Comparison of ENCODE assay signal across 1 cellular context in the genomic region with DNA sequence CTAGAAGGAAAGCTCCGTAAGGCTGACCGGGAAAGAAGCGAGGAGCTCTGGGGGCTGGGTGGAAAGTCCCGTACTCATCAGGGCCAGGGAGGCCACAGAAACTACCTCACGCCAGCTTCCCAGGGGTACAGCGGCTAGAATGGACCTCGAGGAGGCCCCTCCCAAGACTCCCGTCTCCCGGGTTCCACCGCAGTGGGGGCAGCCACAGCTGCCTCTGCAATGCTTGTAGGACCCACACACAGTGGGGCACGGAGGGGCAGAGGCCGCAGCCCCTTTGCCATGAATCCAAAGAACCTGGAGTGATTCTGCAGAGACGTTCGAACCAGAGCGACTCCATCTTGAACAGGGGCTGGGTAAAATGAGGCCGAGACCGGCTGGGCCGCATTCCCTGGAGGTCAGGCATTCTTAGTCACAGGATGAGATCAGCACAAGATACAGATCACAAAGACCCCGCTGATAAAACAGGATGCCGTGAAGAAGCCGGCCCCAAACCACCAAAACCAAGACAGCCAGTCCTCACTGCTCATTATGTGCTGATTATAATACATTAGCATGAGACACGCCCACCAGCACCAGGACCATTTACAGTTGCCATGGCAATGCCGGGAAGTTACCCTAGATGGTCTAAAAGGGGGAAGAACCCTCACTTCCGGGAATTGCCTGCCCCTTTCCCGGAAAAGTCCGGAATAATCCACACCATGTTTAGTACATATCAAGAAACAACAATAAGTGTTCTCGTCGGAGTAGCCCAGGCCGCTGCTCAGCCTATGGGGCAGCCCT.
TF ChIP-seq lines count a peak whose summit lies in the region.

No MANE protein-coding gene starts in this region.

TF ChIP-seq in H1, 55 proteins besides CTCF, POLR2A, EP300 and RAD21:
- TF ChIP-seq ZNF274 (IDR thresholded peaks at IDR 0.05; ENCODE audit: borderline replicate concordance, extremely low read depth, low read length), result no peak
- TF ChIP-seq, protein P1, sequence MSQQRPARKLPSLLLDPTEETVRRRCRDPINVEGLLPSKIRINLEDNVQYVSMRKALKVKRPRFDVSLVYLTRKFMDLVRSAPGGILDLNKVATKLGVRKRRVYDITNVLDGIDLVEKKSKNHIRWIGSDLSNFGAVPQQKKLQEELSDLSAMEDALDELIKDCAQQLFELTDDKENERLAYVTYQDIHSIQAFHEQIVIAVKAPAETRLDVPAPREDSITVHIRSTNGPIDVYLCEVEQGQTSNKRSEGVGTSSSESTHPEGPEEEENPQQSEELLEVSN (IDR thresholded peaks at IDR 0.05), result no peak
- TF ChIP-seq RXRA (IDR thresholded peaks at IDR 0.05; ENCODE audit: insufficient read depth, low read depth, low read length), result no peak
- TF ChIP-seq BRCA1 (IDR thresholded peaks at IDR 0.05; ENCODE audit: low read depth, low read length), result no peak
- peak; percentile 86 for TF ChIP-seq YY1 (IDR thresholded peaks at IDR 0.05; ENCODE audit: low read depth, low read length)
- no peak for TF ChIP-seq HDAC2 (IDR thresholded peaks at IDR 0.05; ENCODE audit: borderline replicate concordance in 1 of 2, low read depth in 2 of 2, low read length in 2 of 2)
- TF ChIP-seq CHD2 (IDR thresholded peaks at IDR 0.05; ENCODE audit: low read length), result no peak
- 0 out of 2 replicates have a peak, but pooled peaks have one; percentile 30 for TF ChIP-seq KDM1A (IDR thresholded peaks at IDR 0.05; ENCODE audit: borderline replicate concordance, low read length)
- TF ChIP-seq SIRT6 (IDR thresholded peaks at IDR 0.05; ENCODE audit: low read length), result no peak
- TF ChIP-seq SIX5 (IDR thresholded peaks at IDR 0.05; ENCODE audit: low read depth, low read length), result no peak
- TF ChIP-seq NRF1 (IDR thresholded peaks at IDR 0.05; ENCODE audit: low read depth, low read length), result no peak
- TF ChIP-seq TAF1 (IDR thresholded peaks at IDR 0.05; ENCODE audit: low read depth, low read length), result peak; percentile 44; the same call in 1 of the 2 replicates
- no peak for TF ChIP-seq BACH1 (IDR thresholded peaks at IDR 0.05; ENCODE audit: low read length)
- peak; percentile 63; the same call in 1 of the 2 replicates for TF ChIP-seq JUND (IDR thresholded peaks at IDR 0.05; ENCODE audit: low read length)
- no peak for TF ChIP-seq FOSL1 (IDR thresholded peaks at IDR 0.05; ENCODE audit: insufficient read depth, low read depth, low read length)
- no peak for TF ChIP-seq CBX5 (IDR thresholded peaks at IDR 0.05; ENCODE audit: low read depth, low read length)
- no peak for TF ChIP-seq TBP (IDR thresholded peaks at IDR 0.05; ENCODE audit: low read depth, low read length)
- TF ChIP-seq SP1 (IDR thresholded peaks at IDR 0.05; ENCODE audit: low read depth, low read length), result peak; percentile 53; the same call in 1 of the 2 replicates
- TF ChIP-seq BCL11A (IDR thresholded peaks at IDR 0.05; ENCODE audit: low read depth in 2 of 2, low read length in 2 of 2), result no peak
- TF ChIP-seq, protein P2, sequence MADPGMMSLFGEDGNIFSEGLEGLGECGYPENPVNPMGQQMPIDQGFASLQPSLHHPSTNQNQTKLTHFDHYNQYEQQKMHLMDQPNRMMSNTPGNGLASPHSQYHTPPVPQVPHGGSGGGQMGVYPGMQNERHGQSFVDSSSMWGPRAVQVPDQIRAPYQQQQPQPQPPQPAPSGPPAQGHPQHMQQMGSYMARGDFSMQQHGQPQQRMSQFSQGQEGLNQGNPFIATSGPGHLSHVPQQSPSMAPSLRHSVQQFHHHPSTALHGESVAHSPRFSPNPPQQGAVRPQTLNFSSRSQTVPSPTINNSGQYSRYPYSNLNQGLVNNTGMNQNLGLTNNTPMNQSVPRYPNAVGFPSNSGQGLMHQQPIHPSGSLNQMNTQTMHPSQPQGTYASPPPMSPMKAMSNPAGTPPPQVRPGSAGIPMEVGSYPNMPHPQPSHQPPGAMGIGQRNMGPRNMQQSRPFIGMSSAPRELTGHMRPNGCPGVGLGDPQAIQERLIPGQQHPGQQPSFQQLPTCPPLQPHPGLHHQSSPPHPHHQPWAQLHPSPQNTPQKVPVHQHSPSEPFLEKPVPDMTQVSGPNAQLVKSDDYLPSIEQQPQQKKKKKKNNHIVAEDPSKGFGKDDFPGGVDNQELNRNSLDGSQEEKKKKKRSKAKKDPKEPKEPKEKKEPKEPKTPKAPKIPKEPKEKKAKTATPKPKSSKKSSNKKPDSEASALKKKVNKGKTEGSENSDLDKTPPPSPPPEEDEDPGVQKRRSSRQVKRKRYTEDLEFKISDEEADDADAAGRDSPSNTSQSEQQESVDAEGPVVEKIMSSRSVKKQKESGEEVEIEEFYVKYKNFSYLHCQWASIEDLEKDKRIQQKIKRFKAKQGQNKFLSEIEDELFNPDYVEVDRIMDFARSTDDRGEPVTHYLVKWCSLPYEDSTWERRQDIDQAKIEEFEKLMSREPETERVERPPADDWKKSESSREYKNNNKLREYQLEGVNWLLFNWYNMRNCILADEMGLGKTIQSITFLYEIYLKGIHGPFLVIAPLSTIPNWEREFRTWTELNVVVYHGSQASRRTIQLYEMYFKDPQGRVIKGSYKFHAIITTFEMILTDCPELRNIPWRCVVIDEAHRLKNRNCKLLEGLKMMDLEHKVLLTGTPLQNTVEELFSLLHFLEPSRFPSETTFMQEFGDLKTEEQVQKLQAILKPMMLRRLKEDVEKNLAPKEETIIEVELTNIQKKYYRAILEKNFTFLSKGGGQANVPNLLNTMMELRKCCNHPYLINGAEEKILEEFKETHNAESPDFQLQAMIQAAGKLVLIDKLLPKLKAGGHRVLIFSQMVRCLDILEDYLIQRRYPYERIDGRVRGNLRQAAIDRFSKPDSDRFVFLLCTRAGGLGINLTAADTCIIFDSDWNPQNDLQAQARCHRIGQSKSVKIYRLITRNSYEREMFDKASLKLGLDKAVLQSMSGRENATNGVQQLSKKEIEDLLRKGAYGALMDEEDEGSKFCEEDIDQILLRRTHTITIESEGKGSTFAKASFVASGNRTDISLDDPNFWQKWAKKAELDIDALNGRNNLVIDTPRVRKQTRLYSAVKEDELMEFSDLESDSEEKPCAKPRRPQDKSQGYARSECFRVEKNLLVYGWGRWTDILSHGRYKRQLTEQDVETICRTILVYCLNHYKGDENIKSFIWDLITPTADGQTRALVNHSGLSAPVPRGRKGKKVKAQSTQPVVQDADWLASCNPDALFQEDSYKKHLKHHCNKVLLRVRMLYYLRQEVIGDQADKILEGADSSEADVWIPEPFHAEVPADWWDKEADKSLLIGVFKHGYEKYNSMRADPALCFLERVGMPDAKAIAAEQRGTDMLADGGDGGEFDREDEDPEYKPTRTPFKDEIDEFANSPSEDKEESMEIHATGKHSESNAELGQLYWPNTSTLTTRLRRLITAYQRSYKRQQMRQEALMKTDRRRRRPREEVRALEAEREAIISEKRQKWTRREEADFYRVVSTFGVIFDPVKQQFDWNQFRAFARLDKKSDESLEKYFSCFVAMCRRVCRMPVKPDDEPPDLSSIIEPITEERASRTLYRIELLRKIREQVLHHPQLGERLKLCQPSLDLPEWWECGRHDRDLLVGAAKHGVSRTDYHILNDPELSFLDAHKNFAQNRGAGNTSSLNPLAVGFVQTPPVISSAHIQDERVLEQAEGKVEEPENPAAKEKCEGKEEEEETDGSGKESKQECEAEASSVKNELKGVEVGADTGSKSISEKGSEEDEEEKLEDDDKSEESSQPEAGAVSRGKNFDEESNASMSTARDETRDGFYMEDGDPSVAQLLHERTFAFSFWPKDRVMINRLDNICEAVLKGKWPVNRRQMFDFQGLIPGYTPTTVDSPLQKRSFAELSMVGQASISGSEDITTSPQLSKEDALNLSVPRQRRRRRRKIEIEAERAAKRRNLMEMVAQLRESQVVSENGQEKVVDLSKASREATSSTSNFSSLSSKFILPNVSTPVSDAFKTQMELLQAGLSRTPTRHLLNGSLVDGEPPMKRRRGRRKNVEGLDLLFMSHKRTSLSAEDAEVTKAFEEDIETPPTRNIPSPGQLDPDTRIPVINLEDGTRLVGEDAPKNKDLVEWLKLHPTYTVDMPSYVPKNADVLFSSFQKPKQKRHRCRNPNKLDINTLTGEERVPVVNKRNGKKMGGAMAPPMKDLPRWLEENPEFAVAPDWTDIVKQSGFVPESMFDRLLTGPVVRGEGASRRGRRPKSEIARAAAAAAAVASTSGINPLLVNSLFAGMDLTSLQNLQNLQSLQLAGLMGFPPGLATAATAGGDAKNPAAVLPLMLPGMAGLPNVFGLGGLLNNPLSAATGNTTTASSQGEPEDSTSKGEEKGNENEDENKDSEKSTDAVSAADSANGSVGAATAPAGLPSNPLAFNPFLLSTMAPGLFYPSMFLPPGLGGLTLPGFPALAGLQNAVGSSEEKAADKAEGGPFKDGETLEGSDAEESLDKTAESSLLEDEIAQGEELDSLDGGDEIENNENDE (IDR thresholded peaks at IDR 0.05; ENCODE audit: insufficient replicate concordance, low read length), result no peak
- no peak for TF ChIP-seq RBBP5 (IDR thresholded peaks at IDR 0.05; ENCODE audit: borderline replicate concordance, low read depth, low read length)
- TF ChIP-seq CEBPB (IDR thresholded peaks at IDR 0.05; ENCODE audit: low read depth, low read length), result no peak
- no peak for TF ChIP-seq SP2 (IDR thresholded peaks at IDR 0.05; ENCODE audit: low read length)
- no peak for TF ChIP-seq CHD1 (IDR thresholded peaks at IDR 0.05; ENCODE audit: low read depth, low read length)
- TF ChIP-seq PHF8 (conservative IDR thresholded peaks at IDR 0.05; ENCODE audit: low read depth, low read length), result no peak
- TF ChIP-seq KDM5A (IDR thresholded peaks at IDR 0.05; ENCODE audit: low read length), result no peak
- TF ChIP-seq GTF2F1 (IDR thresholded peaks at IDR 0.05; ENCODE audit: borderline replicate concordance, low read depth, low read length), result no peak
- TF ChIP-seq HDAC6 (IDR thresholded peaks at IDR 0.05; ENCODE audit: low read depth, low read length), result no peak
- TF ChIP-seq SAP30 (IDR thresholded peaks at IDR 0.05; ENCODE audit: insufficient read depth, insufficient replicate concordance, low read length), result no peak
- TF ChIP-seq SRF (IDR thresholded peaks at IDR 0.05; ENCODE audit: low read depth, low read length), result no peak
- no peak; the same call in 1 of the 2 replicates for TF ChIP-seq JUN (IDR thresholded peaks at IDR 0.05; ENCODE audit: low read depth, low read length)
- TF ChIP-seq SIN3A (conservative IDR thresholded peaks at IDR 0.05 in 1 of 2, IDR thresholded peaks at IDR 0.05 in 1 of 2; ENCODE audit: low read depth in 1 of 2, low read length in 2 of 2), result no peak
- TF ChIP-seq ASH2L (IDR thresholded peaks at IDR 0.05; ENCODE audit: low read length), result peak; percentile 28
- TF ChIP-seq TCF12 (IDR thresholded peaks at IDR 0.05; ENCODE audit: low read depth, low read length), result no peak
- no peak for TF ChIP-seq RFX5 (IDR thresholded peaks at IDR 0.05; ENCODE audit: borderline replicate concordance, low read depth, low read length)
- TF ChIP-seq, protein P3, sequence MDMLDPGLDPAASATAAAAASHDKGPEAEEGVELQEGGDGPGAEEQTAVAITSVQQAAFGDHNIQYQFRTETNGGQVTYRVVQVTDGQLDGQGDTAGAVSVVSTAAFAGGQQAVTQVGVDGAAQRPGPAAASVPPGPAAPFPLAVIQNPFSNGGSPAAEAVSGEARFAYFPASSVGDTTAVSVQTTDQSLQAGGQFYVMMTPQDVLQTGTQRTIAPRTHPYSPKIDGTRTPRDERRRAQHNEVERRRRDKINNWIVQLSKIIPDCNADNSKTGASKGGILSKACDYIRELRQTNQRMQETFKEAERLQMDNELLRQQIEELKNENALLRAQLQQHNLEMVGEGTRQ (IDR thresholded peaks at IDR 0.05; ENCODE audit: low read length), result no peak
- TF ChIP-seq, protein P4, sequence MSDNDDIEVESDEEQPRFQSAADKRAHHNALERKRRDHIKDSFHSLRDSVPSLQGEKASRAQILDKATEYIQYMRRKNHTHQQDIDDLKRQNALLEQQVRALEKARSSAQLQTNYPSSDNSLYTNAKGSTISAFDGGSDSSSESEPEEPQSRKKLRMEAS (IDR thresholded peaks at IDR 0.05), result no peak
- TF ChIP-seq, protein P5, sequence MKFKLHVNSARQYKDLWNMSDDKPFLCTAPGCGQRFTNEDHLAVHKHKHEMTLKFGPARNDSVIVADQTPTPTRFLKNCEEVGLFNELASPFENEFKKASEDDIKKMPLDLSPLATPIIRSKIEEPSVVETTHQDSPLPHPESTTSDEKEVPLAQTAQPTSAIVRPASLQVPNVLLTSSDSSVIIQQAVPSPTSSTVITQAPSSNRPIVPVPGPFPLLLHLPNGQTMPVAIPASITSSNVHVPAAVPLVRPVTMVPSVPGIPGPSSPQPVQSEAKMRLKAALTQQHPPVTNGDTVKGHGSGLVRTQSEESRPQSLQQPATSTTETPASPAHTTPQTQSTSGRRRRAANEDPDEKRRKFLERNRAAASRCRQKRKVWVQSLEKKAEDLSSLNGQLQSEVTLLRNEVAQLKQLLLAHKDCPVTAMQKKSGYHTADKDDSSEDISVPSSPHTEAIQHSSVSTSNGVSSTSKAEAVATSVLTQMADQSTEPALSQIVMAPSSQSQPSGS (IDR thresholded peaks at IDR 0.05; ENCODE audit: low read length), result no peak
- TF ChIP-seq GABPA (IDR thresholded peaks at IDR 0.05; ENCODE audit: borderline replicate concordance, insufficient read depth, low read length), result no peak
- no peak for TF ChIP-seq SP4 (IDR thresholded peaks at IDR 0.05; ENCODE audit: low read length)
- peak; percentile 86 for TF ChIP-seq TEAD4 (IDR thresholded peaks at IDR 0.05; ENCODE audit: low read depth, low read length)
- TF ChIP-seq CTBP2 (IDR thresholded peaks at IDR 0.05; ENCODE audit: borderline replicate concordance, insufficient read depth, insufficient read length, low read length), result no peak
- no peak for TF ChIP-seq POLR2AphosphoS5 (IDR thresholded peaks at IDR 0.05; ENCODE audit: low read depth, low read length)
- no peak for TF ChIP-seq RNF2 (IDR thresholded peaks at IDR 0.05; ENCODE audit: borderline replicate concordance, low read depth, low read length, missing control alignments, poor library complexity, severe bottlenecking)
- no peak for TF ChIP-seq KDM4A (IDR thresholded peaks at IDR 0.05; ENCODE audit: low read depth, low read length, severe bottlenecking)
- no peak for TF ChIP-seq CREB1 (IDR thresholded peaks at IDR 0.05)
- no peak for TF ChIP-seq POU5F1 (IDR thresholded peaks at IDR 0.05; ENCODE audit: low read depth, low read length)
- TF ChIP-seq EGR1 (IDR thresholded peaks at IDR 0.05; ENCODE audit: borderline replicate concordance, low read depth, low read length), result no peak
